8 cellular contexts compared by ENCODE assay signal in the genomic region with DNA sequence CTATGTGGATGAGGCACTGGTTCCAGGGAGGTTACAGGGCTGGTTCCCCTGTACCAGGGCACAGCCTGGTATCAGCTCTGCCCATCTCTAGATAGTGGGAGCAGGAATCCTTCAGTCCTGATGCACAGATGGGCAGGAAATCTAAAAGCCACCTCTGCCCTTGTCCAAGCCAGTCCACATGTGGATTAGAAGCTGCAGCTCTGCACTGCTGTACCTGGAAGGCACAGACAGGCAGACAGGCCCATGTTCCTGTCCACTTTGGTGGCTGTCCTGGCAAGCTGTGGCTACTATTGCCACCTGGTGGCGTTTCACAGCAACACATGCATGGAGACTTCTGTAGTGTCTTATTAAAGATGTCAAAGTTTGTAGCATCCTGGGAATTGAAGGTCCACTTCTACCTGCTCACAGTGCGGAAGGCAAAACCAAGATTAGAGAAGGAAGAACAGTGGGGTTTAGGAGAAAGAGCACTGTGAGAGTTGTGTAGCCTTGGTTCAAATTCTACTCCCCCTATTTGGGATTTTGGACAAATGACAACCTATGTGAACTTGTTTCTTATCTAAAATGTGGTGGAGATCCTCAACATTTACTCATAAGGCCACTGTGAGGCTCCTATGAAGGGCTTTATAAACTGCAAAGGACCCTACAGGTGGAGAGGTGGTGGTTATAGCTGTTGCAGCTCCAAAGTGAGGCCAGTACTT. TPM values are rescaled to one million over a fixed set of nuclear protein-coding genes. Genes with fewer than 3 reads are reported as not detected.
DNase-seq lines count a peak whose midpoint lies in the region; ATAC-seq and TF ChIP-seq lines count a peak whose summit lies in the region.

No MANE protein-coding gene starts in this region.

- in situ Hi-C loops in Caki2 (cut with HindIII; ENCODE audit: low pct_unique_long_range_greater_than_20kb, low sequenced_read_pairs): no loop called here

- H3K27ac ChIP-seq in cardiac muscle cell: no peak overlapping the region
- no peak overlapping the region for H3K27ac ChIP-seq in psoas muscle

- H3K4me1 ChIP-seq in cardiac muscle cell (ENCODE audit: low read depth) (no peaks in the 10 kb centered on the region), psoas muscle (no peaks in the 10 kb centered on the region)

- H3K4me3 ChIP-seq in cardiac muscle cell (no peak overlapping the region), psoas muscle (no peak overlapping the region)

- TF ChIP-seq CTCF in cardiac muscle cell (IDR thresholded peaks at IDR 0.05; ENCODE audit: low read depth, low read length) (peak; percentile 78), psoas muscle (IDR thresholded peaks at IDR 0.05) (peak; percentile 96)

- H3K36me3 ChIP-seq in cardiac muscle cell (no peaks in the 10 kb centered on the region), psoas muscle (ENCODE audit: insufficient read depth in 1 of 2, low read depth in 1 of 2) (no peaks in the 10 kb centered on the region)

- H3K9me3 ChIP-seq in cardiac muscle cell (ENCODE audit: low read depth): no peaks in the 10 kb centered on the region
- no peaks in the 10 kb centered on the region for H3K9me3 ChIP-seq in psoas muscle

- WGBS in psoas muscle, 3 donors: 40 to 45% (median 41%) methylated on average over 2 of the region's 2 CpGs

- peak; percentile 65 for DNase-seq in Caki2 (ENCODE audit: low read depth)
- DNase-seq in LoVo (ENCODE audit: low spot score): peak; percentile 63
- DNase-seq in SK-N-DZ (ENCODE audit: low spot score): peak; percentile 84
- DNase-seq in activated naive CD4-positive, alpha-beta T cell treated with anti-CD3 and anti-CD28 coated beads, Interleukin-2, amount 50 U/mL, for 16 hours: peak; percentile 60
- peak; percentile 86 to 88 for DNase-seq in cardiac muscle cell (ENCODE audit: low read depth in 1 of 2, low spot score in 1 of 2)
- DNase-seq in psoas muscle: peak; percentile 72 to 87

- ATAC-seq in GM21447 (IDR thresholded peaks at IDR 0.05; ENCODE audit: unreplicated experiment): peak; percentile 79
- peak; percentile 92 to 98 (median 94) for ATAC-seq in psoas muscle
- no peak for ATAC-seq in GM19455 (IDR thresholded peaks at IDR 0.05; ENCODE audit: unreplicated experiment)

- intact Hi-C loops in psoas muscle (cut with DNase I): loop anchor here (1.0 to 10.0 kb wide), 5 partner anchors 160 to 668 kb away; no protein-coding TSS in a partner anchor

- H3K27me3 ChIP-seq in cardiac muscle cell: peaks cover 62% of the 10 kb centered on the region
- no peaks in the 10 kb centered on the region for H3K27me3 ChIP-seq in psoas muscle (ENCODE audit: insufficient read depth in 3 of 3, low read length in 2 of 3)

RNA-seq across cellular contexts. Expression of a gene that starts 30.1 kb away (rescaled TPM):
- total RNA-seq in Caki2 (2014; rRNA removed; shearing (Covaris generic); ENCODE audit: low replicate concordance): 6.9 and 32.9 TPM in 2 replicates
- polyA plus RNA-seq in SK-N-DZ (2014; cell fraction: cytosol; rRNA removed): 2.7 and 2.8 TPM in 2 replicates
- polyA plus RNA-seq in SK-N-DZ (2014; cell fraction: nucleus; rRNA removed): 2.4 and 7.6 TPM in 2 replicates
- total RNA-seq in cardiac muscle cell (106 and 164 TPM in 2 replicates), psoas muscle (10 to 100 TPM in 1 of 4 donors, 1 to 10 TPM in 3; 2.1 to 21.8 (median 4.4) TPM)
- polyA plus RNA-seq in cardiac muscle cell (113 and 120 TPM in 2 replicates), psoas muscle (1 to 10 TPM in 1 of 3 donors, under 1 TPM in 2; 0.68 to 4.4 (median 0.86) TPM)
